13 cellular contexts compared by ENCODE assay signal in the genomic region with DNA sequence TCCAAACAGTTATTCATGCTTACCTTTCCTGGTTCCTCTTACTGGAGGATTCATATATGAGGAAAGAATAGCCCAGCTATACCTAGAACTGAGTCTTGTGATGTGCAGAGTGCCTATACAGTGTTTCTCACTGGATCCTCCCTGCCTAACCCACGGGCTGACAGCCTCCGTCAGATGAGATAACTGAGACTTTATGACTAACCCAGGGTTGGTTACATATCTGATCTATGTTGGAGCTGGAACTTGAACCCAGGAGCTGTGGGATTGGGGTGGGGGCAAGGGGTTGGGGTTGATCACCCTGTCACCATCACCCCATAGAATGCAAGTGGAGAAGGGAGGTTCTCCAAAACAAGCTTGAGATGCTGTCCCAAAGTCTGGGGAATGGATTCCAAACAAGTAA.
DNase-seq lines count a peak whose midpoint lies in the region; ATAC-seq and TF ChIP-seq lines count a peak whose summit lies in the region.
"Had no signal": no experiment of that assay in that cellular context is flagged by ENCODE, and none has a peak within 500 bp of the region (broad histone marks: within the 10 kb centered on the region; RNA-seq: fewer than 3 reads in every experiment).

No MANE protein-coding gene starts in this region.

- DNase-seq in RWPE2 (ENCODE audit: low spot score), result no peak
- DNase-seq in thyroid gland, result no peak
- DNase-seq in vagina (ENCODE audit: extremely low spot score in 2 of 2), result no peak
- no peak for DNase-seq in MG63
- DNase-seq in KG1 (lab: John Stamatoyannopoulos, UW), result no peak
- DNase-seq: CD8-positive, alpha-beta memory T cell; GF-D8; NCI-H1092; NCI-H187; NCI-H748 treated with DMSO at 0.1 percent for 48 hours had no signal

- ATAC-seq in RWPE2 (ENCODE audit: low read depth), result no peak
- ATAC-seq: GM23338 had no signal

- H3K9me3 Mint-ChIP-seq in nephron, result no peaks in the 10 kb centered on the region
- H3K9me3 Mint-ChIP-seq: CD8-positive, alpha-beta memory T cell; GM23338 had no signal

- no peak overlapping the region for H3K4me3 Mint-ChIP-seq in nephron
- H3K4me3 Mint-ChIP-seq: CD8-positive, alpha-beta memory T cell; GM23338 had no signal

- H3K27ac ChIP-seq in RWPE2 (ENCODE audit: poor library complexity, severe bottlenecking) (peak overlapping the region; percentile 1), duodenal mucosa (ENCODE audit: low read depth, low read length) (peak overlapping the region; percentile 52), thyroid gland (peak overlapping the region; percentile 67 to 76 (median 73)), vagina (no peak overlapping the region)

- H3K4me1 Mint-ChIP-seq in nephron, result peaks cover 62% of the 10 kb centered on the region

- no peaks in the 10 kb centered on the region for H3K36me3 Mint-ChIP-seq in nephron (ENCODE audit: low read depth)

- TF ChIP-seq POLR2A in thyroid gland (IDR thresholded peaks at IDR 0.05) (no peak), vagina (IDR thresholded peaks at IDR 0.05) (no peak)

- peak overlapping the region; percentile 35 to 45 for H3K9ac ChIP-seq in duodenal mucosa (ENCODE audit: low read depth in 1 of 2, low read length in 2 of 2)

- H3K27me3 ChIP-seq in RWPE2 (ENCODE audit: insufficient read depth, poor library complexity, severe bottlenecking) (no peaks in the 10 kb centered on the region), duodenal mucosa (ENCODE audit: control insufficient read depth in 1 of 2, insufficient read depth in 2 of 2, low read length in 2 of 2) (no peaks in the 10 kb centered on the region), thyroid gland (no peaks in the 10 kb centered on the region), vagina (no peaks in the 10 kb centered on the region), MG63 (no peaks in the 10 kb centered on the region; the same call in 1 of the 2 replicates)

- H3K36me3 ChIP-seq in RWPE2 (ENCODE audit: low read depth) (no peaks in the 10 kb centered on the region), duodenal mucosa (ENCODE audit: control insufficient read depth in 1 of 2, insufficient read depth in 2 of 2, low read length in 2 of 2) (no peaks in the 10 kb centered on the region), thyroid gland (no peaks in the 10 kb centered on the region), vagina (no peaks in the 10 kb centered on the region), MG63 (no peaks in the 10 kb centered on the region)

- H3K27ac Mint-ChIP-seq in nephron, result peak overlapping the region in 2 of 3 experiments; percentile 47 to 60
- H3K27ac Mint-ChIP-seq: GM23338 had no signal

- intact Hi-C loops in thyroid gland (cut with DNase I), result no loop called here
- intact Hi-C loops in vagina (cut with DNase I), result no loop called here

- peaks cover 13% of the 10 kb centered on the region for H3K27me3 Mint-ChIP-seq in nephron (ENCODE audit: low read depth)
- H3K27me3 Mint-ChIP-seq: CD8-positive, alpha-beta memory T cell had no signal

- no peaks in the 10 kb centered on the region for H3K9me3 ChIP-seq in RWPE2 (ENCODE audit: severe bottlenecking)
- no peaks in the 10 kb centered on the region for H3K9me3 ChIP-seq in duodenal mucosa (ENCODE audit: control insufficient read depth in 1 of 2, low read length in 2 of 2)
- H3K9me3 ChIP-seq in thyroid gland, result no peaks in the 10 kb centered on the region
- H3K9me3 ChIP-seq in vagina, result no peaks in the 10 kb centered on the region
- no peaks in the 10 kb centered on the region for H3K9me3 ChIP-seq in MG63

- H3K4me1 ChIP-seq in RWPE2 (ENCODE audit: insufficient read depth, poor library complexity, severe bottlenecking) (peaks cover 60% of the 10 kb centered on the region), duodenal mucosa (ENCODE audit: control insufficient read depth in 1 of 2, insufficient read depth in 2 of 2, low read length in 2 of 2) (peaks cover 74 to 80% of the 10 kb centered on the region in 2 donors), thyroid gland (peaks cover 38 to 80% of the 10 kb centered on the region in 2 donors), vagina (peaks cover 53% of the 10 kb centered on the region)

- TF ChIP-seq CTCF in RWPE2 (IDR thresholded peaks at IDR 0.05; ENCODE audit: poor library complexity, severe bottlenecking), result no peak
- no peak for TF ChIP-seq CTCF in nephron (IDR thresholded peaks at IDR 0.05; ENCODE audit: unreplicated experiment in 3 of 3)
- no peak for TF ChIP-seq CTCF in thyroid gland (IDR thresholded peaks at IDR 0.05)
- no peak for TF ChIP-seq CTCF in vagina (IDR thresholded peaks at IDR 0.05)

- 94 to 95% methylated on average over 2 of the region's 2 CpGs for WGBS in thyroid gland, 2 donors

- H3K4me3 ChIP-seq in RWPE2 (ENCODE audit: severe bottlenecking) (no peak overlapping the region), duodenal mucosa (ENCODE audit: low read depth in 1 of 2, low read length in 2 of 2) (no peak overlapping the region), thyroid gland (replicated peaks in 1 of 3) (no peak overlapping the region), vagina (no peak overlapping the region), MG63 (no peak overlapping the region)
- H3K4me3 ChIP-seq: GM23338 had no signal
